Comparison of ENCODE assay signal across 16 cellular contexts in genomic region chr2:121472465-121472993, GRCh38. TPM values are rescaled to one million over a fixed set of nuclear protein-coding genes. Genes with fewer than 3 reads are reported as not detected.
DNase-seq lines count a peak whose midpoint lies in the region; ATAC-seq, FAIRE-seq and TF ChIP-seq lines count a peak whose summit lies in the region.
"Had no signal": no experiment of that assay in that cellular context is flagged by ENCODE, and none has a peak within 500 bp of the region (broad histone marks: within the 10 kb centered on the region; RNA-seq: fewer than 3 reads in every experiment).

No MANE protein-coding gene starts in this region.

- H3K4me3 Mint-ChIP-seq in GM23338 (no peak overlapping the region), neural crest cell (no peak overlapping the region)
- H3K4me3 Mint-ChIP-seq: IgD-negative memory B cell had no signal

- H3K27me3 Mint-ChIP-seq in GM23338 (ENCODE audit: insufficient read depth, low read depth, poor library complexity) (no peaks in the 10 kb centered on the region), neural crest cell (ENCODE audit: low read depth) (no peaks in the 10 kb centered on the region)
- H3K27me3 Mint-ChIP-seq: IgD-negative memory B cell had no signal

- H3K36me3 ChIP-seq in GM23338 (ENCODE audit: insufficient read depth), result no peaks in the 10 kb centered on the region
- H3K36me3 ChIP-seq in SK-N-MC (ENCODE audit: insufficient read depth, low read length), result peaks cover 33% of the 10 kb centered on the region
- H3K36me3 ChIP-seq in small intestine (ENCODE audit: control insufficient read depth in 2 of 2, insufficient read depth in 2 of 2, low read length in 2 of 2), result peaks cover 5 to 15% of the 10 kb centered on the region in 2 donors

- TF ChIP-seq CTCF in GM23338 (conservative IDR thresholded peaks at IDR 0.05; ENCODE audit: low read depth in 2 of 2) (no peak), neural crest cell (conservative IDR thresholded peaks at IDR 0.05) (no peak)

- H3K4me1 ChIP-seq in GM23338 (ENCODE audit: insufficient read depth), result peaks cover 18% of the 10 kb centered on the region
- H3K4me1 ChIP-seq in small intestine (ENCODE audit: control insufficient read depth in 2 of 2, insufficient read depth in 1 of 2, low read depth in 1 of 2, low read length in 1 of 2), result no peaks in the 10 kb centered on the region

- H3K9me3 ChIP-seq in SK-N-MC (ENCODE audit: low read depth, low read length) (no peaks in the 10 kb centered on the region), small intestine (ENCODE audit: control insufficient read depth, low read depth) (no peaks in the 10 kb centered on the region)
- H3K9me3 ChIP-seq: gastrocnemius medialis had no signal

- H3K27ac Mint-ChIP-seq in GM23338, result peak overlapping the region; percentile 81
- peak overlapping the region; percentile 16 for H3K27ac Mint-ChIP-seq in neural crest cell (ENCODE audit: unreplicated experiment)

- 80 to 96% (median 83%) methylated on average over 2 of the region's 2 CpGs for WGBS in small intestine, 3 donors

- peaks cover 16% of the 10 kb centered on the region; the same call in 1 of the 2 replicates for H3K79me2 ChIP-seq in GM23338 (replicated peaks; ENCODE audit: insufficient read depth)

- no peak overlapping the region for H3K4me3 ChIP-seq in GM23338
- H3K4me3 ChIP-seq in SK-N-MC, result peak overlapping the region; percentile 40
- no peak overlapping the region for H3K4me3 ChIP-seq in small intestine (ENCODE audit: low read depth in 1 of 2, low read length in 2 of 2)
- H3K4me3 ChIP-seq: gastrocnemius medialis had no signal

- DNase-seq in GM23338 (ENCODE audit: low spot score) (no peak), SK-N-MC (ENCODE audit: low read depth, low spot score) (no peak), epithelial cell of prostate (ENCODE audit: low read depth, low spot score) (no peak), neural crest cell (ENCODE audit: low read depth, low spot score) (no peak), small intestine (no peak), GM19240 (ENCODE audit: insufficient read length, low spot score) (no peak)
- no peak for DNase-seq in stimulated activated naive CD4-positive, alpha-beta T cell treated with Interleukin-2 at 50 U/mL for 16 hours (lab: John Stamatoyannopoulos, UW)
- DNase-seq: activated naive CD4-positive, alpha-beta T cell treated with anti-CD3 and anti-CD28 coated beads, Interleukin-2, amount 50 U/mL, for 16 hours; central memory CD4-positive, alpha-beta T cell; gastrocnemius medialis; H7; midbrain; NCI-H1417 treated with DMSO at 0.1 percent for 48 hours; posterior cingulate gyrus had no signal

- peaks cover 25% of the 10 kb centered on the region for H3K36me3 Mint-ChIP-seq in GM23338 (ENCODE audit: low read depth)
- peaks cover 25% of the 10 kb centered on the region for H3K36me3 Mint-ChIP-seq in neural crest cell (ENCODE audit: low read depth)

- H3K27ac ChIP-seq in GM23338 (ENCODE audit: low read depth) (peak overlapping the region; percentile 70; the same call in 1 of the 2 replicates), SK-N-MC (peak overlapping the region; percentile 85), epithelial cell of prostate (peak overlapping the region; percentile 53), small intestine (ENCODE audit: low read depth in 1 of 2, low read length in 1 of 2) (no peak overlapping the region)

- H3K9ac ChIP-seq in SK-N-MC (ENCODE audit: insufficient read length), result peak overlapping the region; percentile 44

- no peak overlapping the region for H3K4me2 ChIP-seq in GM23338

- H3K9me2 ChIP-seq in GM23338 (ENCODE audit: insufficient read depth), result no peaks in the 10 kb centered on the region

- no peak overlapping the region for H2AFZ ChIP-seq in GM23338

- H3K4me1 Mint-ChIP-seq in GM23338 (peaks cover 28% of the 10 kb centered on the region), neural crest cell (peaks cover 47% of the 10 kb centered on the region)

- peaks cover 4% of the 10 kb centered on the region; the same call in 1 of the 2 replicates for H4K20me1 ChIP-seq in GM23338 (replicated peaks; ENCODE audit: insufficient read depth)

- ATAC-seq in GM23338, result peak; percentile 20; the same call in 1 of the 3 replicates
- ATAC-seq: gastrocnemius medialis had no signal

- no peak for FAIRE-seq in small intestine (lab: Jason Lieb, UNC)

- no peaks in the 10 kb centered on the region for H3F3A ChIP-seq in GM23338 (replicated peaks; ENCODE audit: low read depth)

- H3K9me3 Mint-ChIP-seq in GM23338 (no peaks in the 10 kb centered on the region), neural crest cell (peaks cover 3% of the 10 kb centered on the region)
- H3K9me3 Mint-ChIP-seq: IgD-negative memory B cell had no signal

- no peaks in the 10 kb centered on the region for H3K27me3 ChIP-seq in GM23338 (ENCODE audit: insufficient read depth)
- H3K27me3 ChIP-seq in small intestine (ENCODE audit: control insufficient read depth in 2 of 2, insufficient read depth in 2 of 2, low read length in 2 of 2), result no peaks in the 10 kb centered on the region
- H3K27me3 ChIP-seq: gastrocnemius medialis had no signal

TF ChIP-seq in GM23338, 12 proteins besides CTCF, POLR2A, EP300 and RAD21 (continues in another document):
- TF ChIP-seq ETS1 (IDR thresholded peaks at IDR 0.05) (no peak), NANOG (IDR thresholded peaks at IDR 0.05; ENCODE audit: borderline replicate concordance) (no peak), POLR2AphosphoS5 (IDR thresholded peaks at IDR 0.05; ENCODE audit: low read depth) (no peak), EZH2phosphoT487 (IDR thresholded peaks at IDR 0.05; ENCODE audit: unreplicated experiment) (no peak), ZNF462 (CRISPR knock-in tag; IDR thresholded peaks at IDR 0.05) (no peak)

RNA-seq across cellular contexts. Expression of gene RNU4ATAC, which starts 58.2 kb away (rescaled TPM):
- total RNA-seq in GM23338 (2014; rRNA removed; shearing (Covaris generic)), result not detected in 2 replicates
- polyA plus RNA-seq in GM23338 (2016; fragmentation: Nextera tagmentation; extraction: Ambion mirVana) (9.5 TPM in 1 of 2 replicates, not detected in the other), small intestine (not detected)
- total RNA-seq in neural crest cell, result not detected in 2 replicates
- total RNA-seq: gastrocnemius medialis, H7, SK-MEL-5 had no signal
- polyA plus RNA-seq: IgD-negative memory B cell had no signal

Comparison
In these comparisons a context has a peak if more than half of its experiments do, and no peak if none do; other contexts are left out.
1. H3K27ac ChIP-seq: peak in GM23338 (single experiment), SK-N-MC (single experiment) and epithelial cell of prostate (single experiment); none in small intestine (0 of 2).